ENCODE assay signal across 14 cellular contexts in the genomic region with DNA sequence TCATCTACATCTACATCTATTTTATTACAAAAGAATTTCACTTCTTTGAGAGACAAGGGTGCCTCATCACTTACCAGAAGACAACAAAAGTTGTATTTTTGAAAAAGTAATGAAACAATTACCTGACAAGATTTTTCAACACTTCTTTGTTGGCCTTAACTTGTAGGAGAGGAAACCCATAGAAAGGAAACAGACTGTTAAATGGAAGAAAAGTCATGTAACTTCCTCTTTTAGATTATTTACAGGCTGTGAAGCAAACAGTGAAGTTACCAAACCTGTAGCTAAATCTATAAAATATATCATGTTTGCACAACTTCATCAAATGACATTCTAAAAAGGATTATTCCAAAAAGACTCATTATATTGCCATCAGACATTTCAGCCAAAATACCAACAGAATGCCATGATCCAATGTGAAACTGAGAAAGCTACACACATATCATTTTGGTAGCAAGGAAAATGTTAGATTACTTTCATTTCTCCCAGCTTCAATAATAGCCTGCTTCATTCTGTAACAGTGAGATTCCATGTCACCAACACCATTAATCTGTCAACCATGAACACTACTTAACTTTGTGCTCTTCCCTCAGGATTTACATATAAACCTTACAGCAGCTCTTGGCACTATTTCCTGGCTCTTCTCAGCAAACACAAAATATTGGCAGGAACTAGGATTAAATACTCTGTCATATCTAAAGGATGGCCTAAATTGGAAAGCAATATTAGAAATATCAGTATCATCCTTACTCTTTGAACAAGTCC.
DNase-seq lines count a peak whose midpoint lies in the region; ATAC-seq, FAIRE-seq and TF ChIP-seq lines count a peak whose summit lies in the region.
"Had no signal": no experiment of that assay in that cellular context is flagged by ENCODE, and none has a peak within 500 bp of the region (broad histone marks: within the 10 kb centered on the region; RNA-seq: fewer than 3 reads in every experiment).

No MANE protein-coding gene starts in this region.

- no peaks in the 10 kb centered on the region for H3K9me1 ChIP-seq in endothelial cell of umbilical vein (replicated peaks; ENCODE audit: control insufficient read depth, extremely low read depth, insufficient read depth, low read length)

- H3K27me3 Mint-ChIP-seq in CD14-positive monocyte (ENCODE audit: low read depth in 3 of 3): no peaks in the 10 kb centered on the region

- H3K9me3 ChIP-seq in endothelial cell of umbilical vein (replicated peaks; ENCODE audit: control insufficient read depth, insufficient read depth, low read length) (no peaks in the 10 kb centered on the region), ovary (no peaks in the 10 kb centered on the region)

- FAIRE-seq in endothelial cell of umbilical vein (lab: Jason Lieb, UNC): no peak

- CTCF ChIA-PET in endothelial cell of umbilical vein (lab: Charles Lee): interaction anchor here (1.0 kb wide), 1 partner anchor 16 kb away, joined by 4 read pairs; no protein-coding TSS in a partner anchor

- ATAC-seq in HG02885 (IDR thresholded peaks at IDR 0.05; ENCODE audit: poor library complexity, unreplicated experiment): peak; percentile 62
- no peak for ATAC-seq in HG03565 (IDR thresholded peaks at IDR 0.05; ENCODE audit: unreplicated experiment)
- ATAC-seq in HG03025 (IDR thresholded peaks at IDR 0.05; ENCODE audit: low FRiP score, unreplicated experiment): no peak
- no peak for ATAC-seq in HG02840 (IDR thresholded peaks at IDR 0.05; ENCODE audit: low FRiP score, unreplicated experiment)
- ATAC-seq: natural killer cell had no signal

- no peak overlapping the region for H3K4me2 ChIP-seq in endothelial cell of umbilical vein (ENCODE audit: insufficient read depth, low read length)
- H3K4me2 ChIP-seq: KMS-11 had no signal

- H3K36me3 Mint-ChIP-seq in CD14-positive monocyte: no peaks in the 10 kb centered on the region
- H3K36me3 Mint-ChIP-seq: natural killer cell had no signal

- POLR2A ChIA-PET in endothelial cell of umbilical vein (lab: Charles Lee): no interaction called here

- no peaks in the 10 kb centered on the region for H3K27me3 ChIP-seq in endothelial cell of umbilical vein (ENCODE audit: control insufficient read depth in 2 of 2, insufficient read depth in 2 of 2, low read length in 2 of 2)
- H3K27me3 ChIP-seq in ovary: no peaks in the 10 kb centered on the region

- no TSS peak for BruUV-seq in endothelial cell of umbilical vein (replicated peaks; lab: Mats Ljungman, UMichigan)

- peak overlapping the region in 5 of 7 donors; percentile 43 to 82 (median 73) for H3K27ac Mint-ChIP-seq in CD14-positive monocyte
- H3K27ac Mint-ChIP-seq: HFFc6, natural killer cell had no signal

- dilution Hi-C loops in endothelial cell of umbilical vein (cut with MboI; ENCODE audit: extremely low pct_ligation_motif_present, low sequenced_read_pairs): no loop called here

- no peak for TF ChIP-seq EP300 in ovary (IDR thresholded peaks at IDR 0.05)

- TF ChIP-seq POLR2A in endothelial cell of umbilical vein (IDR thresholded peaks at IDR 0.05; ENCODE audit: low read depth, low read length) (no peak), ovary (IDR thresholded peaks at IDR 0.05) (no peak)

- peaks cover 0 to 8% (median 0%) of the 10 kb centered on the region in 7 donors for H3K9me3 Mint-ChIP-seq in CD14-positive monocyte
- H3K9me3 Mint-ChIP-seq: natural killer cell had no signal

- DNase-seq in CD14-positive monocyte (ENCODE audit: low spot score): no peak
- DNase-seq in NCI-H446 treated with DMSO at 0.1 percent for 48 hours (lab: John Stamatoyannopoulos, UW): peak; percentile 73
- peak; percentile 33 for DNase-seq in endothelial cell of umbilical vein (ENCODE audit: low read depth, low spot score)
- no peak for DNase-seq in ovary
- DNase-seq: cerebellar nuclear complex, head of caudate nucleus, HFFc6, natural killer cell had no signal

- H3K4me1 ChIP-seq in endothelial cell of umbilical vein (ENCODE audit: control insufficient read depth, extremely low read depth, insufficient read depth, low read length): no peaks in the 10 kb centered on the region
- H3K4me1 ChIP-seq in ovary (ENCODE audit: insufficient read depth): no peaks in the 10 kb centered on the region

- no peak overlapping the region for H3K9ac ChIP-seq in endothelial cell of umbilical vein (replicated peaks; ENCODE audit: extremely low read depth, insufficient read depth, low read length)
- H3K9ac ChIP-seq: KMS-11 had no signal

- H2AFZ ChIP-seq in endothelial cell of umbilical vein (ENCODE audit: low read depth, low read length): no peak overlapping the region

- H3K27ac ChIP-seq in endothelial cell of umbilical vein (ENCODE audit: insufficient read depth, low read depth, low read length) (no peak overlapping the region), ovary (no peak overlapping the region)
- H3K27ac ChIP-seq: epithelial cell of prostate, KMS-11 had no signal

- peaks cover 11% of the 10 kb centered on the region for H3K4me1 Mint-ChIP-seq in CD14-positive monocyte

- no peaks in the 10 kb centered on the region for H4K20me1 ChIP-seq in endothelial cell of umbilical vein (replicated peaks; ENCODE audit: control insufficient read depth, extremely low read depth, insufficient read depth, low read length)

- intact Hi-C loops in CD14-positive monocyte (cut with micrococcal nuclease) (no loop called here), endothelial cell of umbilical vein (cut with micrococcal nuclease) (no loop called here), ovary (cut with DNase I) (no loop called here)

- H3K36me3 ChIP-seq in endothelial cell of umbilical vein (ENCODE audit: control insufficient read depth in 2 of 2, extremely low read depth in 1 of 2, insufficient read depth in 2 of 2, low read length in 2 of 2) (no peaks in the 10 kb centered on the region), ovary (no peaks in the 10 kb centered on the region)

- H3K4me3 Mint-ChIP-seq in CD14-positive monocyte: peak overlapping the region in 1 of 2 donors; percentile 48
- H3K4me3 Mint-ChIP-seq: HFFc6, natural killer cell had no signal

- H3K4me3 ChIP-seq in endothelial cell of umbilical vein (replicated peaks in 1 of 3; ENCODE audit: insufficient read depth in 1 of 3, low read depth in 1 of 3, low read length in 3 of 3) (no peak overlapping the region), ovary (no peak overlapping the region)

- H3K79me2 ChIP-seq in endothelial cell of umbilical vein (ENCODE audit: control insufficient read depth, insufficient read depth, low read length): no peaks in the 10 kb centered on the region

- TF ChIP-seq CTCF in CD14-positive monocyte (IDR thresholded peaks at IDR 0.05) (no peak), endothelial cell of umbilical vein (IDR thresholded peaks at IDR 0.05; ENCODE audit: extremely low read depth in 1 of 2, insufficient read depth in 1 of 2, low read depth in 1 of 2, low read length in 2 of 2) (no peak), ovary (IDR thresholded peaks at IDR 0.05) (no peak)

TF ChIP-seq in endothelial cell of umbilical vein, 7 proteins besides CTCF, POLR2A, EP300 and RAD21:
- TF ChIP-seq JUN (IDR thresholded peaks at IDR 0.05; ENCODE audit: borderline replicate concordance, insufficient read depth, insufficient read length, low read depth): no peak
- no peak for TF ChIP-seq MYC (IDR thresholded peaks at IDR 0.05; ENCODE audit: low read depth, low read length)
- TF ChIP-seq FOS (IDR thresholded peaks at IDR 0.05; ENCODE audit: borderline replicate concordance, insufficient read depth, low read length): no peak
- no peak for TF ChIP-seq GATA2 (IDR thresholded peaks at IDR 0.05; ENCODE audit: insufficient read depth, insufficient read length, low read depth, low read length)
- TF ChIP-seq, protein P1, sequence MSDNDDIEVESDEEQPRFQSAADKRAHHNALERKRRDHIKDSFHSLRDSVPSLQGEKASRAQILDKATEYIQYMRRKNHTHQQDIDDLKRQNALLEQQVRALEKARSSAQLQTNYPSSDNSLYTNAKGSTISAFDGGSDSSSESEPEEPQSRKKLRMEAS (IDR thresholded peaks at IDR 0.05; ENCODE audit: insufficient read depth, insufficient read length): no peak
- no peak for TF ChIP-seq POLR2AphosphoS5 (IDR thresholded peaks at IDR 0.05; ENCODE audit: insufficient read depth, low read depth, low read length)
- TF ChIP-seq EZH2 (IDR thresholded peaks at IDR 0.05; ENCODE audit: borderline replicate concordance, low read depth, low read length, severe bottlenecking): no peak

Comparison
In these comparisons a context has a peak if more than half of its experiments do, and no peak if none do; other contexts are left out.
1. DNase-seq: peak in NCI-H446 treated with DMSO at 0.1 percent for 48 hours (single experiment) and endothelial cell of umbilical vein (single experiment); none in CD14-positive monocyte (single experiment) and ovary (0 of 5).